ENCODE assay signal across 10 cellular contexts in genomic region chr5:25006734-25007133, GRCh38.
DNase-seq lines count a peak whose midpoint lies in the region; ATAC-seq and TF ChIP-seq lines count a peak whose summit lies in the region.
"Had no signal": no experiment of that assay in that cellular context is flagged by ENCODE, and none has a peak within 500 bp of the region (broad histone marks: within the 10 kb centered on the region; RNA-seq: fewer than 3 reads in every experiment).

No MANE protein-coding gene starts in this region.

- peak; percentile 72 for TF ChIP-seq CTCF in RWPE2 (IDR thresholded peaks at IDR 0.05; ENCODE audit: poor library complexity, severe bottlenecking)
- TF ChIP-seq CTCF in foreskin fibroblast (IDR thresholded peaks at IDR 0.05; ENCODE audit: low read depth, low read length): peak; percentile 5

- no peaks in the 10 kb centered on the region for H3K4me1 ChIP-seq in RWPE2 (ENCODE audit: insufficient read depth, poor library complexity, severe bottlenecking)
- H3K4me1 ChIP-seq: right lobe of liver had no signal

- no peak overlapping the region for H3K4me3 ChIP-seq in RWPE2 (ENCODE audit: severe bottlenecking)
- no peak overlapping the region for H3K4me3 ChIP-seq in foreskin fibroblast (ENCODE audit: low read depth in 1 of 2, low read length in 2 of 2)
- H3K4me3 ChIP-seq: right lobe of liver had no signal

- no peak overlapping the region for H3K27ac ChIP-seq in RWPE2 (ENCODE audit: poor library complexity, severe bottlenecking)
- H3K27ac ChIP-seq: right lobe of liver had no signal

- no peaks in the 10 kb centered on the region for H3K27me3 ChIP-seq in RWPE2 (ENCODE audit: insufficient read depth, poor library complexity, severe bottlenecking)
- H3K27me3 ChIP-seq: right lobe of liver had no signal

- DNase-seq in D341Med (ENCODE audit: low spot score) (peak; percentile 30), MV-4-11 (lab: John Stamatoyannopoulos, UW) (peak; percentile 75), RWPE2 (ENCODE audit: low spot score) (no peak), foreskin fibroblast (peak in 1 of 2 donors; percentile 1)
- DNase-seq in activated CD4-positive, alpha-beta T cell treated with anti-CD3 and anti-CD28 coated beads for 4 hours: no peak
- no peak for DNase-seq in stimulated activated naive CD4-positive, alpha-beta T cell treated with Interleukin-2 at 50 U/mL for 16 hours (lab: John Stamatoyannopoulos, UW)
- no peak for DNase-seq in stimulated activated CD4-positive, alpha-beta T cell treated with anti-CD3 and anti-CD28 coated beads, Interleukin-15, amount 100 ng/mL, for 24 hours
- DNase-seq in stimulated activated CD4-positive, alpha-beta T cell treated with anti-CD3 and anti-CD28 coated beads, Interleukin-4, amount 100 ng/mL, for 1 hour: no peak
- DNase-seq: activated effector memory CD4-positive, alpha-beta T cell treated with Interleukin-2 at 50 U/mL for 16 hours; right lobe of liver had no signal

- H3K9me3 ChIP-seq in RWPE2 (ENCODE audit: severe bottlenecking): no peaks in the 10 kb centered on the region
- H3K9me3 ChIP-seq: right lobe of liver had no signal

- H3K36me3 ChIP-seq in RWPE2 (ENCODE audit: low read depth): no peaks in the 10 kb centered on the region
- H3K36me3 ChIP-seq: right lobe of liver had no signal

- ATAC-seq in RWPE2 (ENCODE audit: low read depth): peak; percentile 61; the same call in 1 of the 3 replicates
- ATAC-seq: right lobe of liver had no signal

Comparison
In these comparisons a context has a peak if more than half of its experiments do, and no peak if none do; other contexts are left out.
1. DNase-seq: peak in D341Med (single experiment) and MV-4-11 (single experiment); none in RWPE2 (single experiment), activated CD4-positive, alpha-beta T cell treated with anti-CD3 and anti-CD28 coated beads for 4 hours (0 of 2), stimulated activated naive CD4-positive, alpha-beta T cell treated with Interleukin-2 at 50 U/mL for 16 hours (single experiment), stimulated activated CD4-positive, alpha-beta T cell treated with anti-CD3 and anti-CD28 coated beads, Interleukin-15, amount 100 ng/mL, for 24 hours (single experiment) and stimulated activated CD4-positive, alpha-beta T cell treated with anti-CD3 and anti-CD28 coated beads, Interleukin-4, amount 100 ng/mL, for 1 hour (single experiment).